ENCODE assay signal across 8 cellular contexts in genomic region chr11:94543695-94544581, GRCh38. TPM values are rescaled to one million over a fixed set of nuclear protein-coding genes. Genes with fewer than 3 reads are reported as not detected.
A peak's percentile ranks its signal among the peaks of the same experiment; 100 is the strongest.
DNase-seq lines count a peak whose midpoint lies in the region; ATAC-seq and TF ChIP-seq lines count a peak whose summit lies in the region.

TSS of gene FUT4 (plus strand) at chr11:94543921. CDS start at chr11:94544134, 213 bp downstream.

- POLR2A ChIA-PET in PC-9 (lab: Charles Lee; ENCODE audit: unreplicated experiment), result interaction anchor here (0.6 to 0.7 kb wide), 5 partner anchors 9 to 1834 kb away, joined by 3 to 8 read pairs (median 4); no protein-coding TSS in a partner anchor

- CTCF ChIA-PET in PC-9 (lab: Charles Lee), result no interaction called here

- H3K27ac Mint-ChIP-seq in natural killer cell, result peak within 1 kb of the TSS; percentile 88 to 92

- ATAC-seq in GM21367 (IDR thresholded peaks at IDR 0.05; ENCODE audit: unreplicated experiment), result peak; percentile 89
- ATAC-seq in natural killer cell, result peak; percentile 72 to 83 (median 74)
- peak; percentile 91 for ATAC-seq in stimulated activated naive CD8-positive, alpha-beta T cell treated with anti-CD3 and anti-CD28 coated beads, Interleukin-15, Interleukin-2, amounts not matched to agents 100 U/mL and 50 U/mL, for 24 hours

- no TSS peak for BruUV-seq in PC-9 (replicated peaks; lab: Mats Ljungman, UMichigan)

- peaks cover 36 to 43% of the 10 kb centered on the region in 2 donors for H3K4me1 Mint-ChIP-seq in natural killer cell

- H3K27me3 ChIP-seq in PC-9 (ENCODE audit: insufficient read depth, low read depth) (no peaks in the 10 kb centered on the region), fibroblast of lung (ENCODE audit: control insufficient read depth, insufficient read depth, low read length) (no peaks in the 10 kb centered on the region)

- no peak for TF ChIP-seq CTCF in PC-9 (conservative IDR thresholded peaks at IDR 0.05)
- TF ChIP-seq CTCF in fibroblast of lung (conservative IDR thresholded peaks at IDR 0.05 in 1 of 2, IDR thresholded peaks at IDR 0.05 in 1 of 2; ENCODE audit: low read depth in 1 of 2, low read length in 2 of 2), result no peak
- TF ChIP-seq CTCF in natural killer cell (IDR thresholded peaks at IDR 0.05), result no peak

- H3K4me2 ChIP-seq in PC-9 (peak within 1 kb of the TSS; percentile 82), fibroblast of lung (ENCODE audit: extremely low read depth, insufficient read depth, low read length) (peak within 1 kb of the TSS; percentile 72)

- H3K36me3 ChIP-seq in PC-9 (ENCODE audit: low read depth), result no peaks in the 10 kb centered on the region
- no peaks in the 10 kb centered on the region for H3K36me3 ChIP-seq in fibroblast of lung (ENCODE audit: control insufficient read depth, insufficient read depth, low read length)

- no peaks in the 10 kb centered on the region; the same call in 1 of the 2 replicates for H4K20me1 ChIP-seq in PC-9 (ENCODE audit: insufficient read depth)
- H4K20me1 ChIP-seq in fibroblast of lung (ENCODE audit: control insufficient read depth, extremely low read depth, insufficient read depth, low read length), result no peaks in the 10 kb centered on the region

- intact Hi-C loops in PC-9 (cut with micrococcal nuclease; ENCODE audit: unreplicated experiment), result loop anchor here (1.0 to 5.0 kb wide), 2 partner anchors 44 to 193 kb away; no protein-coding TSS in a partner anchor
- intact Hi-C loops in natural killer cell (cut with micrococcal nuclease), result no loop called here

- H3K9ac ChIP-seq in fibroblast of lung (ENCODE audit: insufficient read depth, low read length), result peak within 1 kb of the TSS; percentile 95

- H3K9me3 ChIP-seq in PC-9 (ENCODE audit: insufficient read depth, low read depth) (no peaks in the 10 kb centered on the region), fibroblast of lung (ENCODE audit: control insufficient read depth, insufficient read depth, low read depth, low read length) (no peaks in the 10 kb centered on the region)

- H3K4me1 ChIP-seq in PC-9 (replicated peaks; ENCODE audit: insufficient read depth) (peaks cover 50% of the 10 kb centered on the region), fibroblast of lung (ENCODE audit: control insufficient read depth, extremely low read depth, insufficient read depth, low read length) (no peaks in the 10 kb centered on the region)

- H3K4me3 ChIP-seq in PC-9, result peak within 1 kb of the TSS; percentile 87
- H3K4me3 ChIP-seq in fibroblast of lung (replicated peaks in 1 of 4; ENCODE audit: control extremely low read depth in 1 of 4, insufficient read depth in 1 of 4, low read depth in 3 of 4, low read length in 4 of 4), result peak within 1 kb of the TSS; percentile 49 to 69 (median 53)

- no peaks in the 10 kb centered on the region for H3K36me3 Mint-ChIP-seq in natural killer cell

- H3K79me2 ChIP-seq in PC-9 (ENCODE audit: low read depth), result peaks cover 33% of the 10 kb centered on the region
- H3K79me2 ChIP-seq in fibroblast of lung (ENCODE audit: control insufficient read depth, insufficient read depth, low read length), result peaks cover 13% of the 10 kb centered on the region

- peaks cover 18% of the 10 kb centered on the region for H3F3A ChIP-seq in PC-9 (ENCODE audit: insufficient read depth, low read depth)

- H3K9me2 ChIP-seq in PC-9 (ENCODE audit: insufficient read depth), result no peaks in the 10 kb centered on the region

- peak within 1 kb of the TSS; percentile 99 for H3K4me3 Mint-ChIP-seq in natural killer cell

- peaks cover 7 to 12% of the 10 kb centered on the region in 2 donors for H3K27me3 Mint-ChIP-seq in natural killer cell (ENCODE audit: low read depth in 2 of 2)

- H3K27ac ChIP-seq in PC-9, result peak within 1 kb of the TSS; percentile 85
- peak within 1 kb of the TSS; percentile 92 for H3K27ac ChIP-seq in fibroblast of lung (ENCODE audit: insufficient read depth, low read length)

- H3K9me3 Mint-ChIP-seq in natural killer cell, result no peaks in the 10 kb centered on the region

- peak within 1 kb of the TSS; percentile 95 for H2AFZ ChIP-seq in PC-9
- H2AFZ ChIP-seq in fibroblast of lung (ENCODE audit: low read length), result peak within 1 kb of the TSS; percentile 84

- DNase-seq in DMS 273 treated with DMSO at 0.1 percent for 48 hours (lab: John Stamatoyannopoulos, UW), result peak; percentile 28
- peak; percentile 77 for DNase-seq in HT1080 (ENCODE audit: low read depth)
- peak; percentile 90 to 95 for DNase-seq in PC-9
- DNase-seq in activated T-helper 1 cell treated with anti-CD3 and anti-CD28 coated beads, Interleukin-2, amount 50 U/mL, for 16 hours (ENCODE audit: low read depth in 1 of 2, low spot score in 1 of 2), result peak; percentile 46 to 58
- DNase-seq in fibroblast of lung (ENCODE audit: low read depth in 2 of 2), result peak; percentile 79 to 85
- DNase-seq in natural killer cell, result peak; percentile 50
- peak; percentile 81 for DNase-seq in stimulated activated naive CD8-positive, alpha-beta T cell treated with anti-CD3 and anti-CD28 coated beads, Interleukin-15, Interleukin-2, amounts not matched to agents 100 U/mL and 50 U/mL, for 24 hours

RNA-seq across cellular contexts. Expression of gene FUT4, which starts in this region (rescaled TPM):
- total RNA-seq in HT1080 (2014; rRNA removed; shearing (Covaris generic)), result 1.8 and 2.3 TPM in 2 replicates
- 3.9 and 4.3 TPM in 2 replicates for polyA plus RNA-seq in HT1080 (2015; cell fraction: cytosol; rRNA removed)
- polyA plus RNA-seq in HT1080 (2015; cell fraction: nucleus; rRNA removed), result 4.0 and 5.6 TPM in 2 replicates
- total RNA-seq in PC-9 (2021) (1.9 and 2.0 TPM in 2 replicates), fibroblast of lung (5.1 and 5.4 TPM in 2 replicates), natural killer cell (1 to 10 TPM; 4.4 to 7.5 (median 5.6) TPM)
- polyA plus RNA-seq in fibroblast of lung, result 2.7 and 2.8 TPM in 2 replicates
- 2.5 and 2.7 TPM in 2 replicates for polyA plus RNA-seq in fibroblast of lung (2012)
- 0.75 and 0.93 TPM in 2 replicates for polyA minus RNA-seq in fibroblast of lung (ENCODE audit: low replicate concordance)

Comparison
In these comparisons a context has a peak if more than half of its experiments do, and no peak if none do; other contexts are left out.
1. Peak in every context shown above with its lines: DNase-seq, ATAC-seq, H3K4me3 ChIP-seq and H3K27ac ChIP-seq.
2. DNase-seq: peak in every context shown above with its lines; median percentile 92 in PC-9; 82 in fibroblast of lung; 81 in stimulated activated naive CD8-positive, alpha-beta T cell treated with anti-CD3 and anti-CD28 coated beads, Interleukin-15, Interleukin-2, amounts not matched to agents 100 U/mL and 50 U/mL, for 24 hours; 77 in HT1080; 52 in activated T-helper 1 cell treated with anti-CD3 and anti-CD28 coated beads, Interleukin-2, amount 50 U/mL, for 16 hours; 50 in natural killer cell; 28 in DMS 273 treated with DMSO at 0.1 percent for 48 hours.